In the genomic region with DNA sequence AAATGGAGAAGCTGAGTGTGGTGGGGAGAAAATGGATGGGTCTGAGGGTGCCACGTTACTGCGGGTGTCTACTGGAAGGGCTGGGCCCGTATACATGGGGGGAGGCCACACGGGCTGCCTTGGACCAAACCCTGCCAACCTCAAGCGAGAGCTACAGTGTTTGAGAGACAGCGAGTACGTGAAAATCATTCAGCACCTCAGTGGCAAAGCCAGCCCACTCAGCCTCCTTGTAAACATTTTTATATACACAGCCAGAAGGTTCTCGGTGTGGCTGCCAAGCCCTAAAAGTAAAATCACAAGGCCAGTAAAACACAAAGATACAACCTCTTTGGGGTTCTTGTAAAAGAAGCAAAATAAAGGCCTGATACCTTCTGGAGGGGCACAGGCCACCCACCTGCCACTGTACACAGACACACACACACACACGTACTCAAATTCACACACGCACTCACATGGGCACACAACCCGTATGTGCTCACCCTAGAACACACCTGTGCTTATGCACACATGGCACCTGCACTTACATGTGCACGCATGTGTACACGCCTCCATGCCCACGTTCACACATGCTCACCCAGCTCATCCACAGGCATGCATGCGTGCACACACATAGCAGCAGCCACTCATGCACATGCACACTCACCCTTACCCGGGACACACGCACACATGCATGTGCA, we compare ENCODE assay signal across 24 cellular contexts.
A peak's percentile ranks its signal among the peaks of the same experiment; 100 is the strongest.
DNase-seq lines count a peak whose midpoint lies in the region; ATAC-seq, FAIRE-seq and TF ChIP-seq lines count a peak whose summit lies in the region.
"Had no signal": no experiment of that assay in that cellular context is flagged by ENCODE, and none has a peak within 500 bp of the region (broad histone marks: within the 10 kb centered on the region; RNA-seq: fewer than 3 reads in every experiment).

No MANE protein-coding gene starts in this region.

- peaks cover 5% of the 10 kb centered on the region for H3K36me3 Mint-ChIP-seq in stimulated activated memory B cell treated with anti-CD40 and anti-IgM and Interleukin-4, amounts not matched to agents 10 μg/mL and 1 μg/mL and 100 μg/mL, for 72 hours

- H3K9me3 ChIP-seq in osteoblast (ENCODE audit: low read depth, low read length) = no peaks in the 10 kb centered on the region
- H3K9me3 ChIP-seq: Caco-2, SJCRH30 had no signal

- H3K9me3 Mint-ChIP-seq in stimulated activated memory B cell treated with anti-CD40 and anti-IgM and Interleukin-4, amounts not matched to agents 10 μg/mL and 1 μg/mL and 100 μg/mL, for 72 hours = peaks cover 10% of the 10 kb centered on the region

- no peaks in the 10 kb centered on the region for H3K4me1 ChIP-seq in osteoblast (ENCODE audit: insufficient read depth, low read length)
- H3K4me1 ChIP-seq: Caco-2, SJCRH30 had no signal

- no peak overlapping the region for H3K4me2 ChIP-seq in osteoblast (ENCODE audit: insufficient read depth, low read length)
- H3K4me2 ChIP-seq: PC-9 had no signal

- no peak overlapping the region for H3K27ac Mint-ChIP-seq in stimulated activated memory B cell treated with anti-CD40 and anti-IgM and Interleukin-4, amounts not matched to agents 10 μg/mL and 1 μg/mL and 100 μg/mL, for 72 hours
- H3K27ac Mint-ChIP-seq: CD4-positive, alpha-beta memory T cell had no signal

- ATAC-seq in stimulated activated memory B cell treated with anti-CD40 and anti-IgM and Interleukin-4, amounts not matched to agents 10 μg/mL and 1 μg/mL and 100 μg/mL, for 72 hours = peak; percentile 36
- no peak for ATAC-seq in GM19397 (IDR thresholded peaks at IDR 0.05; ENCODE audit: unreplicated experiment)
- ATAC-seq: Right ventricle myocardium inferior, SK-N-SH treated with all-trans-retinoic acid at 6 μM for 48 hours had no signal

- no peaks in the 10 kb centered on the region for H3K27me3 ChIP-seq in bronchial epithelial cell (ENCODE audit: control insufficient read depth, insufficient read depth, low read length)
- peaks cover 5% of the 10 kb centered on the region for H3K27me3 ChIP-seq in osteoblast (ENCODE audit: insufficient read depth, low read length)
- H3K27me3 ChIP-seq: SJCRH30 had no signal

- TF ChIP-seq CTCF in bronchial epithelial cell (IDR thresholded peaks at IDR 0.05; ENCODE audit: insufficient read depth, low read length, severe bottlenecking) = no peak
- TF ChIP-seq CTCF in osteoblast (IDR thresholded peaks at IDR 0.05; ENCODE audit: extremely low read depth, low read depth, low read length) = no peak

- no peak overlapping the region for H3K4me3 ChIP-seq in bronchial epithelial cell (ENCODE audit: low read depth, low read length)
- H3K4me3 ChIP-seq in osteoblast (ENCODE audit: insufficient read depth, low read length) = no peak overlapping the region
- H3K4me3 ChIP-seq: PC-9, SJCRH30 had no signal

- DNase-seq in bronchial epithelial cell (ENCODE audit: low read depth) = no peak
- DNase-seq in inferior parietal cortex (ENCODE audit: extremely low spot score) = peak; percentile 4
- DNase-seq in osteoblast (ENCODE audit: insufficient read length, low spot score, missing footprints) = peak; percentile 37
- no peak for DNase-seq in foreskin melanocyte
- DNase-seq in NCI-H446 (lab: John Stamatoyannopoulos, UW) = no peak
- DNase-seq: C1 segment of cervical spinal cord; Caco-2; CD4-positive, alpha-beta memory T cell; Kasumi-1; MV-4-11; NCI-H1105; NCI-H146; NCI-H1930; NCI-H2107; NCI-H524 treated with DMSO at 0.1 percent for 48 hours; NCI-H774; PC-9; SJCRH30 had no signal

- H3K36me3 ChIP-seq in bronchial epithelial cell (ENCODE audit: control insufficient read depth, insufficient read depth, low read length) (no peaks in the 10 kb centered on the region), osteoblast (ENCODE audit: insufficient read depth, low read length) (no peaks in the 10 kb centered on the region)
- H3K36me3 ChIP-seq: SJCRH30 had no signal

- no peaks in the 10 kb centered on the region for H3K79me2 ChIP-seq in osteoblast (ENCODE audit: insufficient read depth, low read length)

- no peaks in the 10 kb centered on the region for H4K20me1 ChIP-seq in osteoblast (ENCODE audit: insufficient read depth, low read length)

- no peak overlapping the region for H2AFZ ChIP-seq in osteoblast (ENCODE audit: low read length)
- H2AFZ ChIP-seq: PC-9 had no signal

- H3K4me1 Mint-ChIP-seq in stimulated activated memory B cell treated with anti-CD40 and anti-IgM and Interleukin-4, amounts not matched to agents 10 μg/mL and 1 μg/mL and 100 μg/mL, for 72 hours = no peaks in the 10 kb centered on the region
- H3K4me1 Mint-ChIP-seq: CD4-positive, alpha-beta memory T cell had no signal

- FAIRE-seq in bronchial epithelial cell (lab: Jason Lieb, UNC) = peak; percentile 28
- FAIRE-seq: G401.6, H54 had no signal

- H3K4me3 Mint-ChIP-seq in stimulated activated memory B cell treated with anti-CD40 and anti-IgM and Interleukin-4, amounts not matched to agents 10 μg/mL and 1 μg/mL and 100 μg/mL, for 72 hours = no peak overlapping the region
- H3K4me3 Mint-ChIP-seq: CD4-positive, alpha-beta memory T cell had no signal

- no peak overlapping the region for H3K27ac ChIP-seq in osteoblast (ENCODE audit: low read depth, low read length)
- H3K27ac ChIP-seq: PC-9, SJCRH30 had no signal

- peaks cover 46% of the 10 kb centered on the region for H3K27me3 Mint-ChIP-seq in stimulated activated memory B cell treated with anti-CD40 and anti-IgM and Interleukin-4, amounts not matched to agents 10 μg/mL and 1 μg/mL and 100 μg/mL, for 72 hours

Comparison
In these comparisons a context has a peak if more than half of its experiments do, and no peak if none do; other contexts are left out.
1. DNase-seq: peak in inferior parietal cortex (single experiment) and osteoblast (single experiment); none in bronchial epithelial cell (single experiment), foreskin melanocyte (single experiment) and NCI-H446 (0 of 2).